Comparison of ENCODE assay signal across 16 cellular contexts in genomic region chr9:112360047-112360804, GRCh38. TPM values are rescaled to one million over a fixed set of nuclear protein-coding genes. Genes with fewer than 3 reads are reported as not detected.
A peak's percentile ranks its signal among the peaks of the same experiment; 100 is the strongest.
DNase-seq lines count a peak whose midpoint lies in the region; ATAC-seq and TF ChIP-seq lines count a peak whose summit lies in the region.
"Had no signal": no experiment of that assay in that cellular context is flagged by ENCODE, and none has a peak within 500 bp of the region (broad histone marks: within the 10 kb centered on the region; RNA-seq: fewer than 3 reads in every experiment).

No MANE protein-coding gene starts in this region.

- no peaks in the 10 kb centered on the region for H3K36me3 Mint-ChIP-seq in activated CD4-positive, alpha-beta T cell treated with anti-CD3 and anti-CD28 coated beads for 36 hours (ENCODE audit: low read depth)

- H3K4me1 ChIP-seq in PC-9 (replicated peaks; ENCODE audit: insufficient read depth), result peaks cover 11% of the 10 kb centered on the region; the same call in 1 of the 2 replicates

- H3K36me3 ChIP-seq in PC-9 (ENCODE audit: low read depth), result no peaks in the 10 kb centered on the region
- H3K36me3 ChIP-seq: ovary had no signal

- H3K9me2 ChIP-seq in PC-9 (ENCODE audit: insufficient read depth), result no peaks in the 10 kb centered on the region

- no peak overlapping the region for H3K4me3 Mint-ChIP-seq in activated CD4-positive, alpha-beta T cell treated with anti-CD3 and anti-CD28 coated beads for 36 hours
- H3K4me3 Mint-ChIP-seq: brain, GM23338, memory B cell had no signal

- H3K79me2 ChIP-seq in PC-9 (ENCODE audit: low read depth), result no peaks in the 10 kb centered on the region

- peak; percentile 83 for ATAC-seq in activated CD4-positive, alpha-beta T cell treated with anti-CD3 and anti-CD28 coated beads for 36 hours
- peak; percentile 71 for ATAC-seq in sciatic nerve
- ATAC-seq: GM23338 had no signal

- no peaks in the 10 kb centered on the region for H4K20me1 ChIP-seq in PC-9 (ENCODE audit: insufficient read depth)

- TF ChIP-seq CTCF in PC-9 (conservative IDR thresholded peaks at IDR 0.05) (no peak), dorsolateral prefrontal cortex (IDR thresholded peaks at IDR 0.05 in 54 of 56, conservative IDR thresholded peaks at IDR 0.05 in 2 of 56; ENCODE audit: low read depth in 1 of 56, partially characterized antibody in 56 of 56) (no peak)

- no TSS peak for BruUV-seq in PC-9 (replicated peaks; lab: Mats Ljungman, UMichigan)

- H3K4me3 ChIP-seq in PC-9 (no peak overlapping the region), dorsolateral prefrontal cortex (no peak overlapping the region)
- H3K4me3 ChIP-seq: GM23338, ovary had no signal

- H3K4me2 ChIP-seq in PC-9, result no peak overlapping the region
- H3K4me2 ChIP-seq: GM23338 had no signal

- no peaks in the 10 kb centered on the region for H3K27me3 ChIP-seq in PC-9 (ENCODE audit: insufficient read depth, low read depth)
- no peaks in the 10 kb centered on the region for H3K27me3 ChIP-seq in dorsolateral prefrontal cortex
- H3K27me3 ChIP-seq: ovary had no signal

- no peak overlapping the region; the same call in 1 of the 2 replicates for H2AFZ ChIP-seq in PC-9
- H2AFZ ChIP-seq: GM23338 had no signal

- intact Hi-C loops in activated CD4-positive, alpha-beta T cell treated with anti-CD3 and anti-CD28 coated beads for 36 hours (cut with DNase I, micrococcal nuclease), result loop anchor here (1.0 to 5.0 kb wide), 6 partner anchors 19 to 599 kb away; partner anchors contain the start of gene PTBP3 (in 1 of the 2)
- intact Hi-C loops in PC-9 (cut with micrococcal nuclease; ENCODE audit: unreplicated experiment), result loop anchor here (2.0 to 10.0 kb wide), 2 partner anchors 27 to 595 kb away; partner anchors contain the start of gene PTBP3
- intact Hi-C loops in sciatic nerve (cut with DNase I), result no loop called here
- intact Hi-C loops in dorsolateral prefrontal cortex (cut with DNase I), result loop anchor here in 1 of 2 donors (5.0 kb wide), 1 partner anchor 273 kb away; no protein-coding TSS in a partner anchor

- peak overlapping the region; percentile 35 for H3K27ac ChIP-seq in PC-9
- H3K27ac ChIP-seq in dorsolateral prefrontal cortex, result no peak overlapping the region
- H3K27ac ChIP-seq: ovary had no signal

- peaks cover 2% of the 10 kb centered on the region for H3K27me3 Mint-ChIP-seq in activated CD4-positive, alpha-beta T cell treated with anti-CD3 and anti-CD28 coated beads for 36 hours
- H3K27me3 Mint-ChIP-seq: brain, memory B cell had no signal

- POLR2A ChIA-PET in activated CD4-positive, alpha-beta T cell treated with anti-CD3 and anti-CD28 coated beads for 36 hours (lab: Charles Lee), result interaction anchor here (0.7 to 1.0 kb wide), 2 partner anchors 27 to 450 kb away, joined by 3 read pairs; partner anchors contain the start of gene PTBP3
- POLR2A ChIA-PET in PC-9 (lab: Charles Lee; ENCODE audit: unreplicated experiment), result interaction anchor here (0.6 to 0.7 kb wide), 3 partner anchors 245 to 294 kb away, joined by 3 to 6 read pairs (median 4); no protein-coding TSS in a partner anchor

- H3K27ac Mint-ChIP-seq in activated CD4-positive, alpha-beta T cell treated with anti-CD3 and anti-CD28 coated beads for 36 hours, result peak overlapping the region; percentile 58
- H3K27ac Mint-ChIP-seq: brain, GM23338, memory B cell had no signal

- peaks cover 21% of the 10 kb centered on the region for H3K4me1 Mint-ChIP-seq in activated CD4-positive, alpha-beta T cell treated with anti-CD3 and anti-CD28 coated beads for 36 hours
- H3K4me1 Mint-ChIP-seq: brain had no signal

- peaks cover 16% of the 10 kb centered on the region; the same call in 1 of the 2 replicates for H3F3A ChIP-seq in PC-9 (ENCODE audit: insufficient read depth, low read depth)

- no peak for DNase-seq in activated CD4-positive, alpha-beta T cell treated with anti-CD3 and anti-CD28 coated beads for 36 hours
- DNase-seq in activated CD4-positive, alpha-beta T cell treated with anti-CD3 and anti-CD28 coated beads, Interleukin-2, amount 50 U/mL, for 1 hour, result no peak
- peak in 1 of 2 experiments; percentile 57 for DNase-seq in PC-9
- DNase-seq in dermis blood vessel endothelial cell, result peak; percentile 52
- DNase-seq in sciatic nerve (ENCODE audit: low spot score), result no peak
- DNase-seq in dorsolateral prefrontal cortex, result no peak
- DNase-seq in DMS 273 treated with DMSO at 0.1 percent for 48 hours (lab: John Stamatoyannopoulos, UW), result no peak
- no peak for DNase-seq in NCI-H2081 treated with DMSO at 0.1 percent for 48 hours (lab: John Stamatoyannopoulos, UW)
- DNase-seq: ACHN; NCI-H1105; NCI-H510A treated with DMSO at 0.1 percent for 48 hours; ovary; stimulated activated CD8-positive, alpha-beta memory T cell treated with anti-CD3 and anti-CD28 coated beads, Interleukin-4, amount 100 ng/mL, for 48 hours had no signal

- CTCF ChIA-PET in activated CD4-positive, alpha-beta T cell treated with anti-CD3 and anti-CD28 coated beads for 36 hours (lab: Charles Lee), result interaction anchor here (0.6 to 4.0 kb wide), 28 partner anchors 10 to 597 kb away, joined by 3 to 61 read pairs (median 3); partner anchors contain the start of gene HSDL2
- CTCF ChIA-PET in PC-9 (lab: Charles Lee), result interaction anchor here (1.9 to 2.6 kb wide), 2 partner anchors 19 to 247 kb away, joined by 8 to 9 read pairs; partner anchors contain the start of gene HSDL2

- peaks cover 2% of the 10 kb centered on the region for H3K9me3 Mint-ChIP-seq in activated CD4-positive, alpha-beta T cell treated with anti-CD3 and anti-CD28 coated beads for 36 hours (ENCODE audit: low read depth)

- no peaks in the 10 kb centered on the region for H3K9me3 ChIP-seq in PC-9 (ENCODE audit: insufficient read depth, low read depth)
- H3K9me3 ChIP-seq: ovary had no signal

RNA-seq across cellular contexts. Expression of gene HSDL2, which starts 19.7 kb away (rescaled TPM):
- total RNA-seq in activated CD4-positive, alpha-beta T cell treated with anti-CD3 and anti-CD28 coated beads for 36 hours, result 10 to 100 TPM; 24.7 to 30.9 TPM
- total RNA-seq in PC-9 (2021) (51.9 and 60.6 TPM in 2 replicates), dermis blood vessel endothelial cell (23.5 and 31.8 TPM in 2 replicates), sciatic nerve (32.1 TPM), dorsolateral prefrontal cortex (10 to 100 TPM; 20.7 to 71.5 (median 37.1) TPM)

RNA-seq across cellular contexts. Expression of gene PTBP3, which starts 26.8 kb away (rescaled TPM):
- total RNA-seq in activated CD4-positive, alpha-beta T cell treated with anti-CD3 and anti-CD28 coated beads for 36 hours, result 100 to 1,000 TPM in 1 of 2 experiments, 10 to 100 TPM in 1; 98.9 to 176 TPM
- total RNA-seq in PC-9 (2021), result 75.9 and 141 TPM in 2 replicates
- 40.2 and 70.1 TPM in 2 replicates for total RNA-seq in dermis blood vessel endothelial cell
- 61.7 TPM for total RNA-seq in sciatic nerve
- 10 to 100 TPM; 17.5 to 75.7 (median 38.8) TPM for total RNA-seq in dorsolateral prefrontal cortex
